Comparison of ENCODE assay signal across 21 cellular contexts in genomic region chr14:91018465-91018864, GRCh38.
"Had no signal": no experiment of that assay in that cellular context is flagged by ENCODE, and none has a peak within 500 bp of the region (broad histone marks: within the 10 kb centered on the region; RNA-seq: fewer than 3 reads in every experiment).

No MANE protein-coding gene starts in this region.

- H3K36me3 ChIP-seq: SJSA1 had no signal

- H3K4me3 ChIP-seq: SJSA1, SK-N-MC had no signal

- H3K27me3 ChIP-seq: SJSA1 had no signal

- H3K4me1 ChIP-seq: SJSA1 had no signal

- H3K27ac ChIP-seq: HL-60, SJSA1, SK-N-MC had no signal

- DNase-seq: KBM-7, NCI-H1092, NCI-H1105 treated with DMSO at 0.1 percent for 48 hours, NCI-H1417 treated with DMSO at 0.1 percent for 48 hours, NCI-H146, NCI-H1694 treated with DMSO at 0.1 percent for 48 hours, NCI-H1930, NCI-H2081, NCI-H2171, NCI-H226, NCI-H446, NCI-H510A, NCI-H524 treated with DMSO at 0.1 percent for 48 hours, NCI-H69, NCI-H774, Right ventricle myocardium superior, RPMI8226, SIG-M5 had no signal

- H3K9me3 ChIP-seq: SJSA1 had no signal
